In genomic region chr9:114501786-114502682, GRCh38 we compare ENCODE assay signal across 8 cellular contexts. TPM values are rescaled to one million over a fixed set of nuclear protein-coding genes. Genes with fewer than 3 reads are reported as not detected.
DNase-seq lines count a peak whose midpoint lies in the region; ATAC-seq and TF ChIP-seq lines count a peak whose summit lies in the region.

No MANE protein-coding gene starts in this region.

- H3K27ac ChIP-seq in A673 (ENCODE audit: low read depth, low read length, poor library complexity, severe bottlenecking) (peak overlapping the region; percentile 74), HEK293 (ENCODE audit: extremely low read depth, low read depth, low read length) (peak overlapping the region; percentile 74)

- DNase-seq in A673 (ENCODE audit: low spot score) = peak; percentile 53
- DNase-seq in adipocyte (ENCODE audit: low read depth) = peak; percentile 68
- DNase-seq in kidney tubule cell (ENCODE audit: low spot score) = peak; percentile 42
- DNase-seq in activated CD4-positive, CD25-positive, alpha-beta regulatory T cell (lab: John Stamatoyannopoulos, UW) = no peak

- H3K4me3 ChIP-seq in A673 (ENCODE audit: low read depth, low read length, poor library complexity, severe bottlenecking) (peak overlapping the region; percentile 27), HEK293 (ENCODE audit: low read depth, low read length) (no peak overlapping the region; the same call in 1 of the 2 replicates), adipocyte (ENCODE audit: low read length) (no peak overlapping the region)

- H3K4me1 ChIP-seq in A673 (ENCODE audit: insufficient read depth, low read length, poor library complexity, severe bottlenecking) (peaks cover 27% of the 10 kb centered on the region), HEK293 (ENCODE audit: control insufficient read depth, insufficient read depth, low read length) (peaks cover 10% of the 10 kb centered on the region), adipocyte (ENCODE audit: control insufficient read depth, insufficient read depth, low read length) (no peaks in the 10 kb centered on the region)

- intact Hi-C loops in A673 (cut with micrococcal nuclease; ENCODE audit: unreplicated experiment) = no loop called here

- no peak overlapping the region for H3K9ac ChIP-seq in adipocyte (ENCODE audit: low read length)

- no peaks in the 10 kb centered on the region for H3K9me3 ChIP-seq in A673 (ENCODE audit: low read depth, low read length, poor library complexity, severe bottlenecking)
- no peaks in the 10 kb centered on the region for H3K9me3 ChIP-seq in HEK293 (ENCODE audit: control insufficient read depth, insufficient read depth, low read depth, low read length)
- no peaks in the 10 kb centered on the region for H3K9me3 ChIP-seq in adipocyte (ENCODE audit: control insufficient read depth, low read length)

- BruUV-seq in A673 (replicated peaks; lab: Mats Ljungman, UMichigan) = TSS peak; percentile 11

- ATAC-seq in GM19023 (IDR thresholded peaks at IDR 0.05; ENCODE audit: unreplicated experiment) = no peak
- no peak for ATAC-seq in HG02852 (IDR thresholded peaks at IDR 0.05; ENCODE audit: unreplicated experiment)
- no peak for ATAC-seq in HG03354 (IDR thresholded peaks at IDR 0.05; ENCODE audit: poor library complexity, severe bottlenecking, unreplicated experiment)

- POLR2A ChIA-PET in A673 (lab: Charles Lee; ENCODE audit: low non-redundant PET) = no interaction called here
- POLR2A ChIA-PET in HEK293 (lab: Yijun Ruan, JAX) = interaction anchor here (1.0 to 5.5 kb wide), 4 partner anchors 14 to 86 kb away, joined by 3 to 31 read pairs (median 5); partner anchors contain the start of gene ATP6V1G1

- no peak for TF ChIP-seq CTCF in A673 (conservative IDR thresholded peaks at IDR 0.05; ENCODE audit: low read depth, low read length)
- TF ChIP-seq CTCF in HEK293 (tag by site-specific recombination; IDR thresholded peaks at IDR 0.05) = no peak

- H3K27me3 ChIP-seq in A673 (replicated peaks; ENCODE audit: insufficient read depth, low read depth, low read length, poor library complexity) (peaks cover 10% of the 10 kb centered on the region), adipocyte (replicated peaks; ENCODE audit: control insufficient read depth, insufficient read depth, low read length) (no peaks in the 10 kb centered on the region)

- H3K36me3 ChIP-seq in A673 (ENCODE audit: insufficient read depth, low read length, poor library complexity, severe bottlenecking) (no peaks in the 10 kb centered on the region), HEK293 (ENCODE audit: control insufficient read depth in 2 of 2, insufficient read depth in 1 of 2, low read length in 2 of 2) (no peaks in the 10 kb centered on the region), adipocyte (ENCODE audit: control insufficient read depth, insufficient read depth, low read length, severe bottlenecking) (no peaks in the 10 kb centered on the region)

- CTCF ChIA-PET in A673 (lab: Charles Lee) = interaction anchor here (0.6 kb wide), 1 partner anchor 86 kb away, joined by 3 read pairs; no protein-coding TSS in a partner anchor
- CTCF ChIA-PET in HEK293 (lab: Yijun Ruan, JAX) = interaction anchor here (0.6 to 4.8 kb wide), 9 partner anchors 10 to 765 kb away, joined by 3 to 25 read pairs (median 3); no protein-coding TSS in a partner anchor

TF ChIP-seq in HEK293, 187 proteins besides CTCF, POLR2A, EP300 and RAD21 (continues in another document):
- TF ChIP-seq, protein P1, sequence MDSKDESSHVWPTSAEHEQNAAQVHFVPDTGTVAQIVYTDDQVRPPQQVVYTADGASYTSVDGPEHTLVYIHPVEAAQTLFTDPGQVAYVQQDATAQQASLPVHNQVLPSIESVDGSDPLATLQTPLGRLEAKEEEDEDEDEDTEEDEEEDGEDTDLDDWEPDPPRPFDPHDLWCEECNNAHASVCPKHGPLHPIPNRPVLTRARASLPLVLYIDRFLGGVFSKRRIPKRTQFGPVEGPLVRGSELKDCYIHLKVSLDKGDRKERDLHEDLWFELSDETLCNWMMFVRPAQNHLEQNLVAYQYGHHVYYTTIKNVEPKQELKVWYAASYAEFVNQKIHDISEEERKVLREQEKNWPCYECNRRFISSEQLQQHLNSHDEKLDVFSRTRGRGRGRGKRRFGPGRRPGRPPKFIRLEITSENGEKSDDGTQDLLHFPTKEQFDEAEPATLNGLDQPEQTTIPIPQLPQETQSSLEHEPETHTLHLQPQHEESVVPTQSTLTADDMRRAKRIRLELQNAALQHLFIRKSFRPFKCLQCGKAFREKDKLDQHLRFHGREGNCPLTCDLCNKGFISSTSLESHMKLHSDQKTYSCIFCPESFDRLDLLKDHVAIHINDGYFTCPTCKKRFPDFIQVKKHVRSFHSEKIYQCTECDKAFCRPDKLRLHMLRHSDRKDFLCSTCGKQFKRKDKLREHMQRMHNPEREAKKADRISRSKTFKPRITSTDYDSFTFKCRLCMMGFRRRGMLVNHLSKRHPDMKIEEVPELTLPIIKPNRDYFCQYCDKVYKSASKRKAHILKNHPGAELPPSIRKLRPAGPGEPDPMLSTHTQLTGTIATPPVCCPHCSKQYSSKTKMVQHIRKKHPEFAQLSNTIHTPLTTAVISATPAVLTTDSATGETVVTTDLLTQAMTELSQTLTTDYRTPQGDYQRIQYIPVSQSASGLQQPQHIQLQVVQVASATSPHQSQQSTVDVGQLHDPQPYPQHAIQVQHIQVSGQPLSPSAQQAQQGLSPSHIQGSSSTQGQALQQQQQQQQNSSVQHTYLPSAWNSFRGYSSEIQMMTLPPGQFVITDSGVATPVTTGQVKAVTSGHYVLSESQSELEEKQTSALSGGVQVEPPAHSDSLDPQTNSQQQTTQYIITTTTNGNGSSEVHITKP (tag by site-specific recombination; IDR thresholded peaks at IDR 0.05) = peak; percentile 52
- TF ChIP-seq HOXD13 (CRISPR knock-in tag; IDR thresholded peaks at IDR 0.05; ENCODE audit: borderline replicate concordance) (no peak), ZNF174 (tag by site-specific recombination; IDR thresholded peaks at IDR 0.05) (no peak), ZNF624 (tag by site-specific recombination; IDR thresholded peaks at IDR 0.05) (no peak), ZNF629 (tag by site-specific recombination; IDR thresholded peaks at IDR 0.05) (no peak), ZNF214 (tag by site-specific recombination; IDR thresholded peaks at IDR 0.05; ENCODE audit: borderline replicate concordance) (no peak), ZNF239 (tag by site-specific recombination; IDR thresholded peaks at IDR 0.05) (no peak), PRDM6 (tag by site-specific recombination; IDR thresholded peaks at IDR 0.05) (peak; percentile 45; the same call in 1 of the 2 replicates), ZBTB6 (tag by site-specific recombination; IDR thresholded peaks at IDR 0.05) (no peak), ZNF677 (tag by site-specific recombination; IDR thresholded peaks at IDR 0.05) (no peak), YY2 (tag by site-specific recombination; IDR thresholded peaks at IDR 0.05) (peak; percentile 35; the same call in 1 of the 2 replicates)
- TF ChIP-seq, protein P2, sequence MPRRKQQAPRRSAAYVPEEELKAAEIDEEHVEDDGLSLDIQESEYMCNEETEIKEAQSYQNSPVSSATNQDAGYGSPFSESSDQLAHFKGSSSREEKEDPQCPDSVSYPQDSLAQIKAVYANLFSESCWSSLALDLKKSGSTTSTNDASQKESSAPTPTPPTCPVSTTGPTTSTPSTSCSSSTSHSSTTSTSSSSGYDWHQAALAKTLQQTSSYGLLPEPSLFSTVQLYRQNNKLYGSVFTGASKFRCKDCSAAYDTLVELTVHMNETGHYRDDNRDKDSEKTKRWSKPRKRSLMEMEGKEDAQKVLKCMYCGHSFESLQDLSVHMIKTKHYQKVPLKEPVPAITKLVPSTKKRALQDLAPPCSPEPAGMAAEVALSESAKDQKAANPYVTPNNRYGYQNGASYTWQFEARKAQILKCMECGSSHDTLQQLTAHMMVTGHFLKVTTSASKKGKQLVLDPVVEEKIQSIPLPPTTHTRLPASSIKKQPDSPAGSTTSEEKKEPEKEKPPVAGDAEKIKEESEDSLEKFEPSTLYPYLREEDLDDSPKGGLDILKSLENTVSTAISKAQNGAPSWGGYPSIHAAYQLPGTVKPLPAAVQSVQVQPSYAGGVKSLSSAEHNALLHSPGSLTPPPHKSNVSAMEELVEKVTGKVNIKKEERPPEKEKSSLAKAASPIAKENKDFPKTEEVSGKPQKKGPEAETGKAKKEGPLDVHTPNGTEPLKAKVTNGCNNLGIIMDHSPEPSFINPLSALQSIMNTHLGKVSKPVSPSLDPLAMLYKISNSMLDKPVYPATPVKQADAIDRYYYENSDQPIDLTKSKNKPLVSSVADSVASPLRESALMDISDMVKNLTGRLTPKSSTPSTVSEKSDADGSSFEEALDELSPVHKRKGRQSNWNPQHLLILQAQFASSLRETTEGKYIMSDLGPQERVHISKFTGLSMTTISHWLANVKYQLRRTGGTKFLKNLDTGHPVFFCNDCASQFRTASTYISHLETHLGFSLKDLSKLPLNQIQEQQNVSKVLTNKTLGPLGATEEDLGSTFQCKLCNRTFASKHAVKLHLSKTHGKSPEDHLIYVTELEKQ (tag by site-specific recombination; IDR thresholded peaks at IDR 0.05; ENCODE audit: borderline replicate concordance) = no peak

RNA-seq across cellular contexts. Expression of gene WHRN, which starts 3.2 kb away (rescaled TPM):
- 9.1 and 11.5 TPM in 2 replicates for total RNA-seq in A673 (2021)

Comparison
In these comparisons a context has a peak if more than half of its experiments do, and no peak if none do; other contexts are left out.
1. DNase-seq: peak in A673 (single experiment), adipocyte (single experiment) and kidney tubule cell (single experiment); none in activated CD4-positive, CD25-positive, alpha-beta regulatory T cell (0 of 4).